ENCODE assay signal across 17 cellular contexts in genomic region chr20:23151885-23152284, GRCh38.
DNase-seq lines count a peak whose midpoint lies in the region; ATAC-seq, FAIRE-seq and TF ChIP-seq lines count a peak whose summit lies in the region.
"Had no signal": no experiment of that assay in that cellular context is flagged by ENCODE, and none has a peak within 500 bp of the region (broad histone marks: within the 10 kb centered on the region; RNA-seq: fewer than 3 reads in every experiment).

No MANE protein-coding gene starts in this region.

- TF ChIP-seq POLR2A in H54 (IDR thresholded peaks at IDR 0.05; ENCODE audit: low read depth, low read length): no peak

- no peaks in the 10 kb centered on the region for H3K27me3 ChIP-seq in thoracic aorta (replicated peaks; ENCODE audit: insufficient read depth)

- H3K4me3 ChIP-seq in thoracic aorta: no peak overlapping the region
- H3K4me3 ChIP-seq: prostate gland had no signal

- H3K4me1 Mint-ChIP-seq in HFFc6 (ENCODE audit: low read depth): peaks cover 95% of the 10 kb centered on the region
- peaks cover 100% of the 10 kb centered on the region for H3K4me1 Mint-ChIP-seq in dendritic cell treated with granulocyte-macrophage colony-stimulating factor and Interleukin-4, amounts not matched to agents 40 ng/mL and 50 ng/mL, for 4 days (ENCODE audit: low read depth)

- no peaks in the 10 kb centered on the region for H3K9me3 ChIP-seq in thoracic aorta
- H3K9me3 ChIP-seq: prostate gland had no signal

- DNase-seq in HFFc6 (no peak), mesenteric fat pad (ENCODE audit: low spot score) (peak; percentile 64), thoracic aorta (ENCODE audit: low spot score) (no peak), H54 (ENCODE audit: insufficient read length, low spot score) (no peak), Ammon's horn (ENCODE audit: low spot score) (no peak), GM10266 (ENCODE audit: extremely low spot score) (no peak)
- DNase-seq: activated CD4-positive, alpha-beta T cell treated with anti-CD3 and anti-CD28 coated beads for 48 hours; activated effector memory CD4-positive, alpha-beta T cell treated with Interleukin-2 at 50 U/mL for 16 hours; COR-L47; hippocampal formation; mammary epithelial cell; stimulated activated CD4-positive, alpha-beta T cell treated with anti-CD3 and anti-CD28 coated beads, Interleukin-4, amount 100 ng/mL, for 4 hours; stimulated activated naive CD8-positive, alpha-beta T cell treated with anti-CD3 and anti-CD28 coated beads, Interleukin-15, Interleukin-2, amounts not matched to agents 100 U/mL and 50 U/mL, for 24 hours had no signal

- H3K27me3 Mint-ChIP-seq in HFFc6 (ENCODE audit: insufficient read depth): peaks cover 1% of the 10 kb centered on the region; the same call in 1 of the 2 replicates
- no peaks in the 10 kb centered on the region for H3K27me3 Mint-ChIP-seq in dendritic cell treated with granulocyte-macrophage colony-stimulating factor and Interleukin-4, amounts not matched to agents 40 ng/mL and 50 ng/mL, for 4 days

- no peaks in the 10 kb centered on the region for H3K9me3 Mint-ChIP-seq in HFFc6
- H3K9me3 Mint-ChIP-seq in dendritic cell treated with granulocyte-macrophage colony-stimulating factor and Interleukin-4, amounts not matched to agents 40 ng/mL and 50 ng/mL, for 4 days: no peaks in the 10 kb centered on the region
- H3K9me3 Mint-ChIP-seq: brain had no signal

- peak overlapping the region; percentile 94 to 96 for H3K27ac ChIP-seq in thoracic aorta
- H3K27ac ChIP-seq: prostate gland had no signal

- no peaks in the 10 kb centered on the region for H3K36me3 ChIP-seq in thoracic aorta
- H3K36me3 ChIP-seq: prostate gland had no signal

- H3K27ac Mint-ChIP-seq in HFFc6: peak overlapping the region; percentile 97
- peak overlapping the region; percentile 88 for H3K27ac Mint-ChIP-seq in dendritic cell treated with granulocyte-macrophage colony-stimulating factor and Interleukin-4, amounts not matched to agents 40 ng/mL and 50 ng/mL, for 4 days

- peak; percentile 34; the same call in 1 of the 2 replicates for TF ChIP-seq CTCF in HFFc6 (IDR thresholded peaks at IDR 0.05)
- no peak for TF ChIP-seq CTCF in thoracic aorta (IDR thresholded peaks at IDR 0.05)
- TF ChIP-seq CTCF in GM10266 (IDR thresholded peaks at IDR 0.05; ENCODE audit: control insufficient read depth, insufficient read depth, low read depth, missing control alignments): no peak

- peaks cover 51 to 96% of the 10 kb centered on the region in 2 donors for H3K4me1 ChIP-seq in thoracic aorta (ENCODE audit: control insufficient read depth in 1 of 2, low read depth in 2 of 2)
- H3K4me1 ChIP-seq: prostate gland had no signal

- H3K4me3 Mint-ChIP-seq in HFFc6: peak overlapping the region; percentile 54; the same call in 1 of the 2 replicates
- no peak overlapping the region for H3K4me3 Mint-ChIP-seq in dendritic cell treated with granulocyte-macrophage colony-stimulating factor and Interleukin-4, amounts not matched to agents 40 ng/mL and 50 ng/mL, for 4 days
- H3K4me3 Mint-ChIP-seq: brain had no signal

- no peak for ATAC-seq in thoracic aorta (ENCODE audit: insufficient number of reproducible peaks, low FRiP score, low read depth)
- ATAC-seq: stimulated activated naive CD8-positive, alpha-beta T cell treated with anti-CD3 and anti-CD28 coated beads, Interleukin-15, Interleukin-2, amounts not matched to agents 100 U/mL and 50 U/mL, for 24 hours had no signal

- intact Hi-C loops in dendritic cell treated with granulocyte-macrophage colony-stimulating factor and Interleukin-4, amounts not matched to agents 40 ng/mL and 50 ng/mL, for 4 days (cut with micrococcal nuclease): loop anchor here (5.0 kb wide), 1 partner anchor 35 kb away; no protein-coding TSS in a partner anchor

- FAIRE-seq in H54 (lab: Jason Lieb, UNC): no peak
- FAIRE-seq: endometrium had no signal

- H3K36me3 Mint-ChIP-seq in HFFc6 (ENCODE audit: low read depth): no peaks in the 10 kb centered on the region
- no peaks in the 10 kb centered on the region for H3K36me3 Mint-ChIP-seq in dendritic cell treated with granulocyte-macrophage colony-stimulating factor and Interleukin-4, amounts not matched to agents 40 ng/mL and 50 ng/mL, for 4 days (ENCODE audit: low read depth)
- H3K36me3 Mint-ChIP-seq: brain had no signal
